ENCODE assay signal across 10 cellular contexts in genomic region chr2:114038710-114039109, GRCh38.
"Had no signal": no experiment of that assay in that cellular context is flagged by ENCODE, and none has a peak within 500 bp of the region (broad histone marks: within the 10 kb centered on the region; RNA-seq: fewer than 3 reads in every experiment).

No MANE protein-coding gene starts in this region.

- FAIRE-seq: H1, H54 had no signal

- H2AFZ ChIP-seq: GM23338 had no signal

- DNase-seq: H9, HCEC 1CT, HFFc6, IMR-90, KBM-7 had no signal

- ATAC-seq: GM23338 had no signal

- H3K4me3 Mint-ChIP-seq: GM23338, H9, HFFc6 had no signal

- H3K4me3 ChIP-seq: GM23338 had no signal

- H3K4me2 ChIP-seq: GM23338, KMS-11 had no signal

- H3K27ac Mint-ChIP-seq: GM23338, H9, HFFc6 had no signal

- H3K9ac ChIP-seq: KMS-11 had no signal

- H3K9me3 Mint-ChIP-seq: H9, HFFc6 had no signal

- H3K27ac ChIP-seq: HL-60, KMS-11 had no signal
